ENCODE assay signal across 9 cellular contexts in the genomic region with DNA sequence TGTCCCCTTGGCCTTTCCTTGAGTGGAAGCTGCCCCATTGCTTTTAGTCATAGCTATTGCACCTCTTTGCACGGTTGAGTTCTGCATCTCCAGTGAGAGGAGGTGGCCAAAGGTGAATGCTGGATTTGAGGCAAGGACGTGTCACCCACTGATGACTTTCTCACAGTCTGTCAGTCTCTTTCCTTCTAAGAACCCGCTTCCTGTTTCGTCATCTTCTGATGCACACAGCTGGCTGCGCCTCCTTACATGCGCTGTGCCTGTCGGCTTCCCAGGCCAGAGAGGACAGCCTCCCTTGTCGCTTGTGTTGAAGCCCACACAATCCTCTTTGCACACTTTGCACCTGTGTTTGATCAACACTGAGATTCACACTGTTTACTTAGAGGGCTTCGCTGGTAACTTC. TPM values are rescaled to one million over a fixed set of nuclear protein-coding genes. Genes with fewer than 3 reads are reported as not detected.
DNase-seq lines count a peak whose midpoint lies in the region; ATAC-seq, FAIRE-seq and TF ChIP-seq lines count a peak whose summit lies in the region.
"Had no signal": no experiment of that assay in that cellular context is flagged by ENCODE, and none has a peak within 500 bp of the region (broad histone marks: within the 10 kb centered on the region; RNA-seq: fewer than 3 reads in every experiment).

No MANE protein-coding gene starts in this region.

- H3K4me1 ChIP-seq in GM23248 (ENCODE audit: insufficient read depth) (no peaks in the 10 kb centered on the region), Karpas-422 (ENCODE audit: low read length) (no peaks in the 10 kb centered on the region)

- peaks cover 67% of the 10 kb centered on the region for H3K79me2 ChIP-seq in GM23248 (ENCODE audit: insufficient read depth)
- peaks cover 51% of the 10 kb centered on the region for H3K79me2 ChIP-seq in Karpas-422 (ENCODE audit: low read length)

- H3K9ac ChIP-seq in GM23248 (no peak overlapping the region), Karpas-422 (ENCODE audit: low read length) (no peak overlapping the region)

- H3K4me3 ChIP-seq in fibroblast of mammary gland (ENCODE audit: control insufficient read depth, low read depth, low read length), result no peak overlapping the region
- no peak overlapping the region for H3K4me3 ChIP-seq in GM23248
- no peak overlapping the region for H3K4me3 ChIP-seq in Karpas-422 (ENCODE audit: low read length)
- H3K4me3 ChIP-seq: cardiac muscle cell had no signal

- TF ChIP-seq CTCF in activated CD8-positive, alpha-beta T cell treated with anti-CD3 and anti-CD28 coated beads for 36 hours (IDR thresholded peaks at IDR 0.05), result no peak
- no peak for TF ChIP-seq CTCF in fibroblast of mammary gland (conservative IDR thresholded peaks at IDR 0.05; ENCODE audit: control insufficient read depth, insufficient read depth, low read depth, low read length)

- H4K20me1 ChIP-seq in GM23248 (ENCODE audit: insufficient read depth), result no peaks in the 10 kb centered on the region
- H4K20me1 ChIP-seq in Karpas-422 (ENCODE audit: insufficient read depth, low read depth, low read length), result peaks cover 11% of the 10 kb centered on the region; the same call in 1 of the 2 replicates

- POLR2A ChIA-PET in activated CD8-positive, alpha-beta T cell treated with anti-CD3 and anti-CD28 coated beads for 36 hours (lab: Charles Lee), result interaction anchor here (0.9 to 1.8 kb wide), 8 partner anchors 8 to 52 kb away, joined by 3 to 8 read pairs (median 3); no protein-coding TSS in a partner anchor

- H3K4me2 ChIP-seq in GM23248 (ENCODE audit: unreplicated experiment) (no peak overlapping the region), Karpas-422 (ENCODE audit: low read depth, low read length, poor library complexity, severe bottlenecking) (no peak overlapping the region)

- no peaks in the 10 kb centered on the region for H3K27me3 Mint-ChIP-seq in activated CD8-positive, alpha-beta T cell treated with anti-CD3 and anti-CD28 coated beads for 36 hours

- DNase-seq in HS-5 (ENCODE audit: low read depth) (peak; percentile 0), fibroblast of mammary gland (ENCODE audit: low read depth) (peak; percentile 65), GM23248 (no peak), H54 (ENCODE audit: insufficient read length, low spot score) (no peak), Karpas-422 (no peak)
- peak; percentile 90 for DNase-seq in activated CD8-positive, alpha-beta T cell treated with anti-CD3 and anti-CD28 coated beads for 36 hours
- peak; percentile 50 to 78 for DNase-seq in stimulated activated CD8-positive, alpha-beta memory T cell treated with anti-CD3 and anti-CD28 coated beads, Interleukin-7, amount 100 ng/mL, for 48 hours (ENCODE audit: extremely low read depth in 1 of 2, low read depth in 1 of 2)

- peaks cover 46% of the 10 kb centered on the region for H3K36me3 Mint-ChIP-seq in activated CD8-positive, alpha-beta T cell treated with anti-CD3 and anti-CD28 coated beads for 36 hours (ENCODE audit: low read depth)

- H3K4me1 Mint-ChIP-seq in activated CD8-positive, alpha-beta T cell treated with anti-CD3 and anti-CD28 coated beads for 36 hours (ENCODE audit: low read depth), result peaks cover 46% of the 10 kb centered on the region

- no peaks in the 10 kb centered on the region for H3K9me2 ChIP-seq in GM23248 (ENCODE audit: insufficient read depth)
- H3K9me2 ChIP-seq in Karpas-422 (replicated peaks; ENCODE audit: insufficient read depth, low read length), result no peaks in the 10 kb centered on the region

- peaks cover 11% of the 10 kb centered on the region; the same call in 1 of the 2 replicates for H3K36me3 ChIP-seq in GM23248 (ENCODE audit: low read depth)
- H3K36me3 ChIP-seq in Karpas-422 (ENCODE audit: insufficient read depth, low read length), result peaks cover 6% of the 10 kb centered on the region; the same call in 1 of the 2 replicates

- no peak for FAIRE-seq in H54 (lab: Jason Lieb, UNC)

- no peak overlapping the region for H3K27ac ChIP-seq in GM23248
- H3K27ac ChIP-seq in Karpas-422 (ENCODE audit: low read length), result no peak overlapping the region
- H3K27ac ChIP-seq: cardiac muscle cell had no signal

- ATAC-seq in activated CD8-positive, alpha-beta T cell treated with anti-CD3 and anti-CD28 coated beads for 36 hours, result peak; percentile 95
- ATAC-seq in HG03045 (IDR thresholded peaks at IDR 0.05; ENCODE audit: unreplicated experiment), result no peak

- H3K27me3 ChIP-seq in GM23248 (replicated peaks; ENCODE audit: insufficient read depth), result no peaks in the 10 kb centered on the region
- H3K27me3 ChIP-seq in Karpas-422 (ENCODE audit: low read length), result no peaks in the 10 kb centered on the region
- H3K27me3 ChIP-seq: cardiac muscle cell had no signal

- H3K9me3 ChIP-seq in GM23248 (ENCODE audit: low read depth) (no peaks in the 10 kb centered on the region), Karpas-422 (ENCODE audit: low read length) (no peaks in the 10 kb centered on the region)

- intact Hi-C loops in activated CD8-positive, alpha-beta T cell treated with anti-CD3 and anti-CD28 coated beads for 36 hours (cut with micrococcal nuclease), result loop anchor here (2.0 kb wide), 1 partner anchor 17 kb away; no protein-coding TSS in a partner anchor

- H2AFZ ChIP-seq in GM23248 (no peak overlapping the region), Karpas-422 (ENCODE audit: low read length) (no peak overlapping the region)

- H3K4me3 Mint-ChIP-seq in activated CD8-positive, alpha-beta T cell treated with anti-CD3 and anti-CD28 coated beads for 36 hours, result peak overlapping the region; percentile 59

- no peak for TF ChIP-seq POLR2A in H54 (IDR thresholded peaks at IDR 0.05; ENCODE audit: low read depth, low read length)

- no peaks in the 10 kb centered on the region for H3F3A ChIP-seq in GM23248 (ENCODE audit: insufficient read depth)

- WGBS in GM23248 (ENCODE audit: low coverage in 1 of 2, low lambda C conversion rate in 2 of 2, missing lambda C conversion rate in 2 of 2), 2 experiments, result 93 to 96% methylated on average over 9 of the region's 9 CpGs

- H3K9me3 Mint-ChIP-seq in activated CD8-positive, alpha-beta T cell treated with anti-CD3 and anti-CD28 coated beads for 36 hours, result no peaks in the 10 kb centered on the region

- peak overlapping the region; percentile 96 for H3K27ac Mint-ChIP-seq in activated CD8-positive, alpha-beta T cell treated with anti-CD3 and anti-CD28 coated beads for 36 hours

- in situ Hi-C loops in GM23248 (cut with MboI), result loop anchor here (25.0 kb wide), 1 partner anchor 522 kb away; a partner anchor contains a TSS

- CTCF ChIA-PET in activated CD8-positive, alpha-beta T cell treated with anti-CD3 and anti-CD28 coated beads for 36 hours (lab: Charles Lee), result interaction anchor here (1.0 to 1.8 kb wide), 2 partner anchors 9 to 16 kb away, joined by 4 read pairs; no protein-coding TSS in a partner anchor

RNA-seq across cellular contexts. Expression of a gene that starts 41.8 kb away (rescaled TPM):
- 10 to 100 TPM in 1 of 2 experiments, 1 to 10 TPM in 1; 9.3 to 10.1 TPM for total RNA-seq in activated CD8-positive, alpha-beta T cell treated with anti-CD3 and anti-CD28 coated beads for 36 hours
- total RNA-seq in GM23248 (2014; rRNA removed; shearing (Covaris generic)), result 16.1 and 16.3 TPM in 2 replicates
- polyA plus RNA-seq in GM23248 (2016; fragmentation: Nextera tagmentation; extraction: Ambion mirVana), result 11.2 and 12.8 TPM in 2 replicates
- total RNA-seq in Karpas-422 (2014; rRNA removed; shearing (Covaris generic); ENCODE audit: low replicate concordance), result 0.29 and 1.0 TPM in 2 replicates

RNA-seq across cellular contexts. Expression of a gene that starts 53.3 kb away (rescaled TPM):
- total RNA-seq in activated CD8-positive, alpha-beta T cell treated with anti-CD3 and anti-CD28 coated beads for 36 hours, result 10 to 100 TPM; 44.1 to 45.4 TPM
- total RNA-seq in GM23248 (2014; rRNA removed; shearing (Covaris generic)), result 21.0 and 23.1 TPM in 2 replicates
- 9.9 and 10.3 TPM in 2 replicates for polyA plus RNA-seq in GM23248 (2016; fragmentation: Nextera tagmentation; extraction: Ambion mirVana)
- 24.0 and 40.3 TPM in 2 replicates for total RNA-seq in Karpas-422 (2014; rRNA removed; shearing (Covaris generic); ENCODE audit: low replicate concordance)

Comparison
In these comparisons a context has a peak if more than half of its experiments do, and no peak if none do; other contexts are left out.
1. DNase-seq: peak in HS-5 (single experiment), activated CD8-positive, alpha-beta T cell treated with anti-CD3 and anti-CD28 coated beads for 36 hours (single experiment), fibroblast of mammary gland (single experiment) and stimulated activated CD8-positive, alpha-beta memory T cell treated with anti-CD3 and anti-CD28 coated beads, Interleukin-7, amount 100 ng/mL, for 48 hours (2 of 2); none in GM23248 (single experiment), H54 (single experiment) and Karpas-422 (single experiment).